ENCODE assay signal across 8 cellular contexts in genomic region chr19:1267441-1268391, GRCh38. TPM values are rescaled to one million over a fixed set of nuclear protein-coding genes. Genes with fewer than 3 reads are reported as not detected.
DNase-seq lines count a peak whose midpoint lies in the region; FAIRE-seq lines count a peak whose summit lies in the region.

No MANE protein-coding gene starts in this region.

- no peak for FAIRE-seq in small intestine (lab: Jason Lieb, UNC)

- H3K4ac ChIP-seq in mesendoderm (ENCODE audit: low read depth, low read length) = no peak overlapping the region

- H4K8ac ChIP-seq in mesendoderm (ENCODE audit: low read depth, low read length) = no peak overlapping the region

- no peak overlapping the region for H2BK120ac ChIP-seq in mesendoderm (ENCODE audit: low read depth, low read length)

- H2BK15ac ChIP-seq in mesendoderm (replicated peaks; ENCODE audit: low read depth) = no peak overlapping the region

- no peaks in the 10 kb centered on the region for H3K9me3 Mint-ChIP-seq in activated naive CD4-positive, alpha-beta T cell treated with anti-CD3 and anti-CD28 coated beads, Interleukin-2, amount 10 ng/mL, durations not matched to agents 7 days and 5 days

- peaks cover 4 to 17% of the 10 kb centered on the region in 2 donors for H3K4me1 ChIP-seq in small intestine (ENCODE audit: control insufficient read depth in 2 of 2, insufficient read depth in 1 of 2, low read depth in 1 of 2, low read length in 1 of 2)
- peaks cover 7% of the 10 kb centered on the region for H3K4me1 ChIP-seq in mesendoderm (ENCODE audit: control insufficient read depth, low read depth, low read length)

- 33 to 38% (median 38%) methylated on average over 39 to 43 of the region's 43 CpGs for WGBS in small intestine, 3 donors
- WGBS in mesendoderm (ENCODE audit: extremely low coverage, insufficient coverage, low lambda C conversion rate) = no CpG with 5 or more reads among the region's 43 CpGs

- no peak overlapping the region for H2BK5ac ChIP-seq in mesendoderm (ENCODE audit: low read length)

- H3K4me3 Mint-ChIP-seq in activated naive CD4-positive, alpha-beta T cell treated with anti-CD3 and anti-CD28 coated beads, Interleukin-2, amount 10 ng/mL, durations not matched to agents 7 days and 5 days = peak overlapping the region; percentile 53

- H3K79me2 ChIP-seq in mesendoderm (ENCODE audit: control insufficient read depth, insufficient read depth, low read length) = peaks cover 29% of the 10 kb centered on the region

- peaks cover 73% of the 10 kb centered on the region for H3K4me1 Mint-ChIP-seq in activated naive CD4-positive, alpha-beta T cell treated with anti-CD3 and anti-CD28 coated beads, Interleukin-2, amount 10 ng/mL, durations not matched to agents 7 days and 5 days

- H3K9me3 ChIP-seq in iPS-18c (ENCODE audit: control insufficient read depth, insufficient read depth, low read length) (no peaks in the 10 kb centered on the region), small intestine (ENCODE audit: control insufficient read depth, low read depth) (no peaks in the 10 kb centered on the region)

- H3K23ac ChIP-seq in mesendoderm (ENCODE audit: low read length) = no peak overlapping the region

- peaks cover 9% of the 10 kb centered on the region for H3K27me3 Mint-ChIP-seq in activated naive CD4-positive, alpha-beta T cell treated with anti-CD3 and anti-CD28 coated beads, Interleukin-2, amount 10 ng/mL, durations not matched to agents 7 days and 5 days

- DNase-seq in NCI-H345 (lab: John Stamatoyannopoulos, UW) (peak; percentile 38), NCI-H345 treated with DMSO at 0.1 percent for 48 hours (lab: John Stamatoyannopoulos, UW; ENCODE audit: unreplicated experiment) (no peak), superior temporal gyrus (ENCODE audit: extremely low spot score) (peak; percentile 7), D341Med (ENCODE audit: low spot score) (no peak), small intestine (no peak), mesendoderm (no peak)
- peak; percentile 42 for DNase-seq in activated naive CD4-positive, alpha-beta T cell treated with anti-CD3 and anti-CD28 coated beads, Interleukin-2, amount 10 ng/mL, durations not matched to agents 7 days and 5 days

- H3K79me1 ChIP-seq in mesendoderm (ENCODE audit: low read length) = peaks cover 12% of the 10 kb centered on the region

- peak overlapping the region in 1 of 2 donors; percentile 86 for H3K27ac ChIP-seq in small intestine (ENCODE audit: low read depth in 1 of 2, low read length in 1 of 2)
- no peak overlapping the region for H3K27ac ChIP-seq in mesendoderm (ENCODE audit: low read depth, low read length)

- H3K27ac Mint-ChIP-seq in activated naive CD4-positive, alpha-beta T cell treated with anti-CD3 and anti-CD28 coated beads, Interleukin-2, amount 10 ng/mL, durations not matched to agents 7 days and 5 days = peak overlapping the region; percentile 49

- H3K4me2 ChIP-seq in mesendoderm (ENCODE audit: low read length) = no peak overlapping the region

- peaks cover 29% of the 10 kb centered on the region for H3K36me3 Mint-ChIP-seq in activated naive CD4-positive, alpha-beta T cell treated with anti-CD3 and anti-CD28 coated beads, Interleukin-2, amount 10 ng/mL, durations not matched to agents 7 days and 5 days

- H3K56ac ChIP-seq in mesendoderm (ENCODE audit: low read length) = no peak overlapping the region

- H3K27me3 ChIP-seq in small intestine (ENCODE audit: control insufficient read depth in 2 of 2, insufficient read depth in 2 of 2, low read length in 2 of 2) (no peaks in the 10 kb centered on the region), mesendoderm (ENCODE audit: insufficient read depth, low read length, poor library complexity) (no peaks in the 10 kb centered on the region)

- CTCF ChIA-PET in activated naive CD4-positive, alpha-beta T cell treated with anti-CD3 and anti-CD28 coated beads, Interleukin-2, amount 10 ng/mL, durations not matched to agents 7 days and 5 days (lab: Charles Lee) = interaction anchor here (1.3 to 6.5 kb wide), 5 partner anchors 11 to 241 kb away, joined by 3 to 295 read pairs (median 17); partner anchors contain the start of genes ATP5F1D and CNN2

- H3K9ac ChIP-seq in mesendoderm (ENCODE audit: low read length) = no peak overlapping the region

- H3K36me3 ChIP-seq in small intestine (ENCODE audit: control insufficient read depth in 2 of 2, insufficient read depth in 2 of 2, low read length in 2 of 2) (peaks cover 7 to 11% of the 10 kb centered on the region in 2 donors), mesendoderm (ENCODE audit: control insufficient read depth, insufficient read depth, low read length) (peaks cover 10% of the 10 kb centered on the region)

- peak overlapping the region; percentile 51 for H3K4me3 ChIP-seq in iPS-18c (ENCODE audit: insufficient read depth, low read depth, low read length)
- H3K4me3 ChIP-seq in small intestine (ENCODE audit: low read depth in 1 of 2, low read length in 2 of 2) = peak overlapping the region in 1 of 2 donors; percentile 55
- H3K4me3 ChIP-seq in mesendoderm (ENCODE audit: low read length) = no peak overlapping the region

- H2AK5ac ChIP-seq in mesendoderm (ENCODE audit: low read length) = no peak overlapping the region

- no peak overlapping the region for H4K5ac ChIP-seq in mesendoderm (ENCODE audit: low read length)

- H3K18ac ChIP-seq in mesendoderm (ENCODE audit: low read length) = no peak overlapping the region

RNA-seq across cellular contexts. Expression of gene CIRBP, which starts 1.4 kb away (rescaled TPM):
- 100 to 1,000 TPM; 250 to 377 (median 368) TPM for polyA plus RNA-seq in small intestine
- polyA plus RNA-seq in mesendoderm (2013, experiment 1 of 2) = 93.3 TPM
- polyA plus RNA-seq in mesendoderm (2013, experiment 2 of 2) = 93.6 TPM

RNA-seq across cellular contexts. Expression of gene FAM174C, which starts 7.6 kb away (rescaled TPM):
- polyA plus RNA-seq in small intestine = 100 to 1,000 TPM in 1 of 3 donors, 10 to 100 TPM in 2; 80.6 to 118 (median 84.1) TPM
- polyA plus RNA-seq in mesendoderm (2013, experiment 1 of 2) = 55.7 TPM
- polyA plus RNA-seq in mesendoderm (2013, experiment 2 of 2) = 57.0 TPM

RNA-seq across cellular contexts. Expression of gene EFNA2, which starts 18.0 kb away (rescaled TPM):
- 10 to 100 TPM; 17.7 to 31.3 (median 27.9) TPM for polyA plus RNA-seq in small intestine
- polyA plus RNA-seq in mesendoderm (2013, experiment 1 of 2) = 3.5 TPM
- polyA plus RNA-seq in mesendoderm (2013, experiment 2 of 2) = 3.4 TPM

RNA-seq across cellular contexts. Expression of gene MIDN, which starts 19.3 kb away (rescaled TPM):
- 10 to 100 TPM; 28.1 to 35.4 (median 30.6) TPM for polyA plus RNA-seq in small intestine
- polyA plus RNA-seq in mesendoderm (2013, experiment 1 of 2) = 133 TPM
- polyA plus RNA-seq in mesendoderm (2013, experiment 2 of 2) = 131 TPM

RNA-seq across cellular contexts. Expression of gene ATP5F1D, which starts 26.2 kb away (rescaled TPM):
- polyA plus RNA-seq in small intestine = 100 to 1,000 TPM; 310 to 823 (median 675) TPM
- 127 TPM for polyA plus RNA-seq in mesendoderm (2013, experiment 1 of 2)
- 122 TPM for polyA plus RNA-seq in mesendoderm (2013, experiment 2 of 2)

Comparison
In these comparisons a context has a peak if more than half of its experiments do, and no peak if none do; other contexts are left out.
1. DNase-seq: peak in NCI-H345 (single experiment), activated naive CD4-positive, alpha-beta T cell treated with anti-CD3 and anti-CD28 coated beads, Interleukin-2, amount 10 ng/mL, durations not matched to agents 7 days and 5 days (single experiment) and superior temporal gyrus (single experiment); none in NCI-H345 treated with DMSO at 0.1 percent for 48 hours (single experiment), D341Med (single experiment), small intestine (single experiment) and mesendoderm (single experiment).